In the genomic region with DNA sequence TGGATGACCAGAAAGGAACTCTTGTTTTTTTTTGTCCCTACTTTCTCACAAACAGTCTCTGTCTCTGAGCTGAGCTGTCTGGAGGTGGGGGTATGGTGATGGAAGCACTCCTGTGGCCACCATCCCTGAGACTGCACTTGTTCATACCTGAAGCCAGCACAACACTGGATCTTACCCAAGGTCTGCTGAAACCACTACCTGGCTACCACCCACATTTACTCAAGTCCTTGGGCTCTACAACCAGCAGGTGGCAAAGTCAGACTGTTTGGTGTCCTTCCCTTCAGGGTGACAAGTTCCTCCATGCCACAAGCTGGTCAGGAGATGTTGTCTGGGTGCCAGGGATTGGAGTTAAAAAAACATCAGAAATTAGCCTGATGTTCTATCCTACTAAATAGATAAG, we compare ENCODE assay signal across 23 cellular contexts.
DNase-seq lines count a peak whose midpoint lies in the region; TF ChIP-seq lines count a peak whose summit lies in the region.
"Had no signal": no experiment of that assay in that cellular context is flagged by ENCODE, and none has a peak within 500 bp of the region (broad histone marks: within the 10 kb centered on the region; RNA-seq: fewer than 3 reads in every experiment).

No MANE protein-coding gene starts in this region.

- H3K9ac ChIP-seq in mesendoderm (ENCODE audit: low read length), result no peak overlapping the region

- H3K27me3 Mint-ChIP-seq in endothelial cell (ENCODE audit: unreplicated experiment), result no peaks in the 10 kb centered on the region
- H3K27me3 Mint-ChIP-seq: activated CD4-positive, alpha-beta T cell treated with anti-CD3 and anti-CD28 coated beads, Interleukin-2, amount 10 ng/mL, durations not matched to agents 7 days and 5 days; CD4-positive, alpha-beta T cell had no signal

- H3K4me3 ChIP-seq in mesendoderm (ENCODE audit: low read length), result no peak overlapping the region
- H3K4me3 ChIP-seq: breast epithelium, Peyer's patch, thyroid gland had no signal

- H2BK5ac ChIP-seq in mesendoderm (ENCODE audit: low read length), result no peak overlapping the region

- H3K27me3 ChIP-seq in mesendoderm (ENCODE audit: insufficient read depth, low read length, poor library complexity), result no peaks in the 10 kb centered on the region
- H3K27me3 ChIP-seq: Peyer's patch, thyroid gland had no signal

- H4K8ac ChIP-seq in mesendoderm (ENCODE audit: low read depth, low read length), result no peak overlapping the region

- no peak overlapping the region for H2BK120ac ChIP-seq in mesendoderm (ENCODE audit: low read depth, low read length)

- H3K4ac ChIP-seq in mesendoderm (ENCODE audit: low read depth, low read length), result no peak overlapping the region

- H3K56ac ChIP-seq in mesendoderm (ENCODE audit: low read length), result no peak overlapping the region

- no peaks in the 10 kb centered on the region for H3K79me2 ChIP-seq in mesendoderm (ENCODE audit: control insufficient read depth, insufficient read depth, low read length)

- H3K23ac ChIP-seq in mesendoderm (ENCODE audit: low read length), result no peak overlapping the region

- no peaks in the 10 kb centered on the region for H3K79me1 ChIP-seq in mesendoderm (ENCODE audit: low read length)

- H3K27ac Mint-ChIP-seq in endothelial cell (ENCODE audit: unreplicated experiment), result no peak overlapping the region
- H3K27ac Mint-ChIP-seq: activated CD4-positive, alpha-beta T cell treated with anti-CD3 and anti-CD28 coated beads, Interleukin-2, amount 10 ng/mL, durations not matched to agents 7 days and 5 days; activated naive CD4-positive, alpha-beta T cell treated with anti-CD3 and anti-CD28 coated beads, Interleukin-2, amount 50 U/mL, for 24 hours; activated T-helper 1 cell treated with anti-CD3 and anti-CD28 coated beads, Interleukin-12 subunit alpha, Interleukin-12 subunit beta, Interleukin-2, Interleukin-4 antibody, amounts not matched to agents 30 ng/mL and 10 ng/mL and 1 ng/mL, durations not matched to agents 14 hours and 24 hours and 36 hours; CD4-positive, alpha-beta T cell; natural killer cell had no signal

- H3K4me1 ChIP-seq in mesendoderm (ENCODE audit: control insufficient read depth, low read depth, low read length), result no peaks in the 10 kb centered on the region
- H3K4me1 ChIP-seq: breast epithelium, Peyer's patch, thyroid gland had no signal

- no peak overlapping the region for H4K5ac ChIP-seq in mesendoderm (ENCODE audit: low read length)

- H3K27ac ChIP-seq in mesendoderm (ENCODE audit: low read depth, low read length), result no peak overlapping the region
- H3K27ac ChIP-seq: breast epithelium, epithelial cell of prostate, Peyer's patch, thyroid gland, WERI-Rb-1 had no signal

- no peaks in the 10 kb centered on the region for H3K36me3 Mint-ChIP-seq in endothelial cell (ENCODE audit: low read depth, unreplicated experiment)
- H3K36me3 Mint-ChIP-seq: natural killer cell had no signal

- no peak overlapping the region for H3K4me2 ChIP-seq in mesendoderm (ENCODE audit: low read length)

- no peak overlapping the region for H2AK5ac ChIP-seq in mesendoderm (ENCODE audit: low read length)

- no peak overlapping the region for H3K4me3 Mint-ChIP-seq in endothelial cell (ENCODE audit: unreplicated experiment)
- H3K4me3 Mint-ChIP-seq: activated CD4-positive, alpha-beta T cell treated with anti-CD3 and anti-CD28 coated beads, Interleukin-2, amount 10 ng/mL, durations not matched to agents 7 days and 5 days; activated naive CD4-positive, alpha-beta T cell treated with anti-CD3 and anti-CD28 coated beads, Interleukin-2, amount 50 U/mL, for 24 hours; activated T-helper 1 cell treated with anti-CD3 and anti-CD28 coated beads, Interleukin-12 subunit alpha, Interleukin-12 subunit beta, Interleukin-2, Interleukin-4 antibody, amounts not matched to agents 30 ng/mL and 10 ng/mL and 1 ng/mL, durations not matched to agents 14 hours and 24 hours and 36 hours; CD4-positive, alpha-beta T cell; natural killer cell had no signal

- no peak overlapping the region for H3K18ac ChIP-seq in mesendoderm (ENCODE audit: low read length)

- peak; percentile 0 for DNase-seq in NCI-H2029 (lab: John Stamatoyannopoulos, UW)
- DNase-seq in NCI-H2029 treated with DMSO at 0.1 percent for 48 hours (lab: John Stamatoyannopoulos, UW), result no peak
- DNase-seq in NCI-H2196 (lab: John Stamatoyannopoulos, UW; ENCODE audit: unreplicated experiment), result peak; percentile 30
- DNase-seq in mesendoderm, result peak; percentile 2
- no peak for DNase-seq in NCI-H510A (lab: John Stamatoyannopoulos, UW)
- DNase-seq in GDM1 (lab: John Stamatoyannopoulos, UW), result no peak
- no peak for DNase-seq in endothelial cell (ENCODE audit: low spot score)
- DNase-seq: activated CD4-positive, alpha-beta T cell treated with anti-CD3 and anti-CD28 coated beads, Interleukin-2, amount 10 ng/mL, durations not matched to agents 7 days and 5 days; amygdala; CD4-positive, alpha-beta T cell; GF-D8; natural killer cell; NCI-H2081; Peyer's patch; SIG-M5; stimulated activated naive CD8-positive, alpha-beta T cell treated with anti-CD3 and anti-CD28 coated beads, Interleukin-15, Interleukin-2, amounts not matched to agents 100 U/mL and 50 U/mL, for 24 hours; WERI-Rb-1 had no signal

- TF ChIP-seq CTCF in GM12872 (IDR thresholded peaks at IDR 0.05; ENCODE audit: insufficient read depth, low read depth, low read length) (peak; percentile 19; the same call in 1 of the 3 replicates), endothelial cell (IDR thresholded peaks at IDR 0.05; ENCODE audit: unreplicated experiment) (no peak)

- H2BK15ac ChIP-seq in mesendoderm (replicated peaks; ENCODE audit: low read depth), result no peak overlapping the region

- no peaks in the 10 kb centered on the region for H3K36me3 ChIP-seq in mesendoderm (ENCODE audit: control insufficient read depth, insufficient read depth, low read length)
- H3K36me3 ChIP-seq: breast epithelium, Peyer's patch, thyroid gland, WERI-Rb-1 had no signal

- H3K9me3 Mint-ChIP-seq in endothelial cell (ENCODE audit: unreplicated experiment), result no peaks in the 10 kb centered on the region
- H3K9me3 Mint-ChIP-seq: activated CD4-positive, alpha-beta T cell treated with anti-CD3 and anti-CD28 coated beads, Interleukin-2, amount 10 ng/mL, durations not matched to agents 7 days and 5 days; CD4-positive, alpha-beta T cell had no signal

- H3K4me1 Mint-ChIP-seq in endothelial cell (ENCODE audit: unreplicated experiment), result no peaks in the 10 kb centered on the region
- H3K4me1 Mint-ChIP-seq: activated CD4-positive, alpha-beta T cell treated with anti-CD3 and anti-CD28 coated beads, Interleukin-2, amount 10 ng/mL, durations not matched to agents 7 days and 5 days; activated naive CD4-positive, alpha-beta T cell treated with anti-CD3 and anti-CD28 coated beads, Interleukin-2, amount 50 U/mL, for 24 hours; natural killer cell had no signal

Comparison
In these comparisons a context has a peak if more than half of its experiments do, and no peak if none do; other contexts are left out.
1. DNase-seq: peak in NCI-H2029 (single experiment), NCI-H2196 (single experiment) and mesendoderm (single experiment); none in NCI-H2029 treated with DMSO at 0.1 percent for 48 hours (single experiment), NCI-H510A (single experiment), GDM1 (single experiment) and endothelial cell (single experiment).